7 cellular contexts compared by ENCODE assay signal in genomic region chr6:156963712-156964700, GRCh38.
A peak's percentile ranks its signal among the peaks of the same experiment; 100 is the strongest.
DNase-seq lines count a peak whose midpoint lies in the region; ATAC-seq and TF ChIP-seq lines count a peak whose summit lies in the region.

No MANE protein-coding gene starts in this region.

- ATAC-seq in GM19468 (IDR thresholded peaks at IDR 0.05; ENCODE audit: extremely low read depth, unreplicated experiment) (peak; percentile 26), HG02798 (IDR thresholded peaks at IDR 0.05; ENCODE audit: poor library complexity, unreplicated experiment) (no peak)
- ATAC-seq in natural killer cell treated with Interleukin-12 subunit alpha and Interleukin-12 subunit beta and Interleukin-15 and Interleukin-18, amount 100 ng/mL, for 72 hours, result peak; percentile 87 to 94

- peak; percentile 37 for DNase-seq in NB4 (ENCODE audit: low read depth)
- peak; percentile 60 for DNase-seq in choroid plexus epithelial cell (ENCODE audit: low read depth)
- no peak for DNase-seq in natural killer cell treated with Interleukin-12 subunit alpha and Interleukin-12 subunit beta and Interleukin-15 and Interleukin-18, amount 100 ng/mL, for 72 hours (ENCODE audit: low spot score)
- DNase-seq in NCI-H774 (lab: John Stamatoyannopoulos, UW), result no peak
- no peak for DNase-seq in NCI-H524 (lab: John Stamatoyannopoulos, UW)

- peak overlapping the region; percentile 66 for H3K4me3 Mint-ChIP-seq in natural killer cell treated with Interleukin-12 subunit alpha and Interleukin-12 subunit beta and Interleukin-15 and Interleukin-18, amount 100 ng/mL, for 72 hours

- TF ChIP-seq CTCF in NB4 (IDR thresholded peaks at IDR 0.05; ENCODE audit: low read depth, low read length) (no peak), choroid plexus epithelial cell (conservative IDR thresholded peaks at IDR 0.05; ENCODE audit: low read depth, low read length) (no peak)

- H3K4me3 ChIP-seq in NB4 (ENCODE audit: low read depth, low read length) (no peak overlapping the region), choroid plexus epithelial cell (ENCODE audit: low read depth, low read length) (peak overlapping the region; percentile 52)

- no peaks in the 10 kb centered on the region for H3K9me3 Mint-ChIP-seq in natural killer cell treated with Interleukin-12 subunit alpha and Interleukin-12 subunit beta and Interleukin-15 and Interleukin-18, amount 100 ng/mL, for 72 hours

- H3K27me3 Mint-ChIP-seq in natural killer cell treated with Interleukin-12 subunit alpha and Interleukin-12 subunit beta and Interleukin-15 and Interleukin-18, amount 100 ng/mL, for 72 hours, result no peaks in the 10 kb centered on the region

- no peaks in the 10 kb centered on the region for H3K36me3 Mint-ChIP-seq in natural killer cell treated with Interleukin-12 subunit alpha and Interleukin-12 subunit beta and Interleukin-15 and Interleukin-18, amount 100 ng/mL, for 72 hours

- no peak for TF ChIP-seq POLR2A in NB4 (IDR thresholded peaks at IDR 0.05; ENCODE audit: extremely low read depth, insufficient read length)

- H3K4me1 Mint-ChIP-seq in natural killer cell treated with Interleukin-12 subunit alpha and Interleukin-12 subunit beta and Interleukin-15 and Interleukin-18, amount 100 ng/mL, for 72 hours (ENCODE audit: low read depth in 2 of 2), result peaks cover 25 to 29% of the 10 kb centered on the region in 2 donors

- peak overlapping the region in 1 of 2 donors; percentile 29 for H3K27ac Mint-ChIP-seq in natural killer cell treated with Interleukin-12 subunit alpha and Interleukin-12 subunit beta and Interleukin-15 and Interleukin-18, amount 100 ng/mL, for 72 hours

Comparison
In these comparisons a context has a peak if more than half of its experiments do, and no peak if none do; other contexts are left out.
1. DNase-seq: peak in NB4 (single experiment) and choroid plexus epithelial cell (single experiment); none in natural killer cell treated with Interleukin-12 subunit alpha and Interleukin-12 subunit beta and Interleukin-15 and Interleukin-18, amount 100 ng/mL, for 72 hours (single experiment), NCI-H774 (single experiment) and NCI-H524 (0 of 2).